ENCODE assay signal across 8 cellular contexts in the genomic region with DNA sequence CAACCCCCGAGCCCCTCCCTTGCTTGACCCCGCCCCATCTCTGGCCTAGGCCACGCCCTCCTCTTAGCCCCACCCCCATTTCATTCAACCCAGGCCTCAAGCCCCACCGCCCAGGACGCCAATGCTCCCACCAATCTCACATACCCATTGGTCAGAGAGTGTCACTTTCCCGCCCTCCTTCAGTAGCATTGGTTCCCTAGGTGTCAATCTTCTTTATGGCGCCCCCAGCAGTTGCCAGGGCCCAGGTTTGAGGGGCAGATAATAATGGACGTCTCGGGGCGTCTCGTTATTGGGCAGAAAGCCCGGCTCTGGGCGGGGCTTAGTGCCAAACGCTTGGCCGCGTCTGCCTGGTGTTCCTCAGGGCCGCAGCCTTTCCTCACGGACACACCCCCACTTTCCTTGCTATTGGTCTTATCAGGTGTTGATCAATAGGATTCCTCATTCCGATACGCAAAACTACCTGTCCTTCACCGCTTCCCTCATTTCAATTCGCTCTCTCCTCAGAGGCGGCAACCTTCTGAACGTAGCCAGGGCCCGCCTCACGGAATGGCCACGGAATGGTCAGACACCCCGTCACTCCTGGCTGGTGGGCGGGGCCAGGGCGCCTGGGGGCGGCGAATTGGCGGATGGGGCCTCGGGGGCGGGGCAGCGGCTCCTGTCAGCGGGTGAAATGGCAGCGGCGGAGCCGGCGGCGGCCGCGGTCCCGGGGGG. TPM values are rescaled to one million over a fixed set of nuclear protein-coding genes. Genes with fewer than 3 reads are reported as not detected.
DNase-seq lines count a peak whose midpoint lies in the region; ATAC-seq and TF ChIP-seq lines count a peak whose summit lies in the region.

A gene (plus strand): TSS at position 658 of the 711 bp plus-strand sequence. CDS start 16,325 bp downstream, outside the sequence.

- H3K4me3 ChIP-seq in DOHH2 (ENCODE audit: low read length), result peak within 1 kb of the TSS; percentile 54
- peak within 1 kb of the TSS; percentile 61 for H3K4me3 ChIP-seq in LNCaP clone FGC (ENCODE audit: low read depth, low read length)

- peak; percentile 85 to 86 for ATAC-seq in naive thymus-derived CD8-positive, alpha-beta T cell
- ATAC-seq in stimulated activated naive B cell treated with anti-CD40 and anti-IgM and Interleukin-4, amounts not matched to agents 10 μg/mL and 1 μg/mL and 100 μg/mL, for 72 hours (replicated peaks), result peak; percentile 88

- POLR2A ChIA-PET in naive thymus-derived CD8-positive, alpha-beta T cell (lab: Charles Lee), result interaction anchor here (0.9 to 1.7 kb wide), 2 partner anchors 14 to 39 kb away, joined by 3 to 7 read pairs; no protein-coding TSS in a partner anchor

- peak within 1 kb of the TSS; percentile 31 to 94 (median 82) for H3K27ac Mint-ChIP-seq in naive thymus-derived CD8-positive, alpha-beta T cell
- H3K27ac Mint-ChIP-seq in stimulated activated naive B cell treated with anti-CD40 and anti-IgM and Interleukin-4, amounts not matched to agents 10 μg/mL and 1 μg/mL and 100 μg/mL, for 72 hours, result peak within 1 kb of the TSS; percentile 93

- H3K36me3 Mint-ChIP-seq in naive thymus-derived CD8-positive, alpha-beta T cell, result no peaks in the 10 kb centered on the region
- H3K36me3 Mint-ChIP-seq in stimulated activated naive B cell treated with anti-CD40 and anti-IgM and Interleukin-4, amounts not matched to agents 10 μg/mL and 1 μg/mL and 100 μg/mL, for 72 hours, result no peaks in the 10 kb centered on the region

- no peaks in the 10 kb centered on the region for H3K27me3 Mint-ChIP-seq in naive thymus-derived CD8-positive, alpha-beta T cell
- peaks cover 0 to 8% of the 10 kb centered on the region in 2 donors for H3K27me3 Mint-ChIP-seq in stimulated activated naive B cell treated with anti-CD40 and anti-IgM and Interleukin-4, amounts not matched to agents 10 μg/mL and 1 μg/mL and 100 μg/mL, for 72 hours

- no peaks in the 10 kb centered on the region for H4K20me1 ChIP-seq in DOHH2 (ENCODE audit: control insufficient read depth, insufficient read depth, low read depth, low read length)

- H3K4me2 ChIP-seq in DOHH2 (ENCODE audit: low read length), result peak within 1 kb of the TSS; percentile 70

- peak; percentile 100 for DNase-seq in H4 (ENCODE audit: low spot score)
- peak; percentile 100 for DNase-seq in LNCaP clone FGC (ENCODE audit: low read depth)
- peak; percentile 99 for DNase-seq in RPMI8226
- DNase-seq in activated T-helper 9 cell treated with anti-CD3 and anti-CD28 coated beads, Interleukin-2, amount 50 U/mL, for 16 hours (ENCODE audit: low read depth), result peak; percentile 100
- DNase-seq in fibroblast of peridontal ligament (ENCODE audit: extremely low read depth), result peak; percentile 100
- DNase-seq in naive thymus-derived CD8-positive, alpha-beta T cell, result peak; percentile 98 to 100 (median 99)
- peak; percentile 99 for DNase-seq in stimulated activated naive B cell treated with anti-CD40 and anti-IgM and Interleukin-4, amounts not matched to agents 10 μg/mL and 1 μg/mL and 100 μg/mL, for 72 hours

- TF ChIP-seq CTCF in DOHH2 (IDR thresholded peaks at IDR 0.05; ENCODE audit: low read depth, low read length, poor library complexity, severe bottlenecking) (no peak), LNCaP clone FGC (IDR thresholded peaks at IDR 0.05; ENCODE audit: control insufficient read depth, extremely low read depth, insufficient read depth) (no peak)

- H3F3A ChIP-seq in DOHH2 (ENCODE audit: control insufficient read depth, insufficient read depth), result no peaks in the 10 kb centered on the region

- H3K79me2 ChIP-seq in DOHH2 (ENCODE audit: control insufficient read depth, low read length), result no peaks in the 10 kb centered on the region

- H3K4me3 Mint-ChIP-seq in naive thymus-derived CD8-positive, alpha-beta T cell, result peak within 1 kb of the TSS; percentile 69 to 90 (median 88)
- H3K4me3 Mint-ChIP-seq in stimulated activated naive B cell treated with anti-CD40 and anti-IgM and Interleukin-4, amounts not matched to agents 10 μg/mL and 1 μg/mL and 100 μg/mL, for 72 hours, result peak within 1 kb of the TSS; percentile 87 to 88

- H3K36me3 ChIP-seq in DOHH2 (ENCODE audit: control insufficient read depth, low read length), result no peaks in the 10 kb centered on the region

- H3K27me3 ChIP-seq in DOHH2 (ENCODE audit: control insufficient read depth, low read length), result no peaks in the 10 kb centered on the region; the same call in 1 of the 2 replicates

- H3K4me1 ChIP-seq in DOHH2 (ENCODE audit: control insufficient read depth, low read length), result peaks cover 11% of the 10 kb centered on the region

- H3K9me3 Mint-ChIP-seq in naive thymus-derived CD8-positive, alpha-beta T cell, result no peaks in the 10 kb centered on the region
- H3K9me3 Mint-ChIP-seq in stimulated activated naive B cell treated with anti-CD40 and anti-IgM and Interleukin-4, amounts not matched to agents 10 μg/mL and 1 μg/mL and 100 μg/mL, for 72 hours, result no peaks in the 10 kb centered on the region

- H3K4me1 Mint-ChIP-seq in naive thymus-derived CD8-positive, alpha-beta T cell, result peaks cover 10 to 28% (median 24%) of the 10 kb centered on the region in 4 donors
- H3K4me1 Mint-ChIP-seq in stimulated activated naive B cell treated with anti-CD40 and anti-IgM and Interleukin-4, amounts not matched to agents 10 μg/mL and 1 μg/mL and 100 μg/mL, for 72 hours, result peaks cover 22 to 37% of the 10 kb centered on the region in 2 donors

- H3K27ac ChIP-seq in DOHH2 (ENCODE audit: low read depth, low read length), result no peak within 1 kb of the TSS

- H3K9me3 ChIP-seq in DOHH2 (ENCODE audit: control insufficient read depth, insufficient read depth, low read length), result no peaks in the 10 kb centered on the region

- H3K9me2 ChIP-seq in DOHH2 (replicated peaks; ENCODE audit: control insufficient read depth, low read length), result no peaks in the 10 kb centered on the region

RNA-seq across cellular contexts. Expression of the gene that starts here (rescaled TPM):
- 7.9 and 12.6 TPM in 2 replicates for total RNA-seq in H4 (2014; rRNA removed; shearing (Covaris generic))
- total RNA-seq in naive thymus-derived CD8-positive, alpha-beta T cell, result 10 to 100 TPM; 10.5 to 11.5 TPM
- polyA plus RNA-seq in naive thymus-derived CD8-positive, alpha-beta T cell, result 1 to 10 TPM; 1.1 to 2.7 (median 1.7) TPM
